Comparison of ENCODE assay signal across 13 cellular contexts in genomic region chr13:112721198-112722104, GRCh38. TPM values are rescaled to one million over a fixed set of nuclear protein-coding genes. Genes with fewer than 3 reads are reported as not detected.
DNase-seq lines count a peak whose midpoint lies in the region; ATAC-seq and TF ChIP-seq lines count a peak whose summit lies in the region.
"Had no signal": no experiment of that assay in that cellular context is flagged by ENCODE, and none has a peak within 500 bp of the region (broad histone marks: within the 10 kb centered on the region; RNA-seq: fewer than 3 reads in every experiment).

No MANE protein-coding gene starts in this region.

- no TSS peak for BruUV-seq in PC-9 (replicated peaks; lab: Mats Ljungman, UMichigan)

- H3K36me3 Mint-ChIP-seq in type B pancreatic cell = peaks cover 25% of the 10 kb centered on the region

- peaks cover 73% of the 10 kb centered on the region for H3K79me2 ChIP-seq in PC-9 (ENCODE audit: low read depth)

- H3K27me3 ChIP-seq in PC-9 (ENCODE audit: insufficient read depth, low read depth) = no peaks in the 10 kb centered on the region
- no peaks in the 10 kb centered on the region for H3K27me3 ChIP-seq in mucosa of stomach (ENCODE audit: control insufficient read depth, insufficient read depth, low read length)

- no peaks in the 10 kb centered on the region for H4K20me1 ChIP-seq in PC-9 (ENCODE audit: insufficient read depth)

- ATAC-seq in esophagus mucosa = peak; percentile 23
- ATAC-seq in GM19455 (IDR thresholded peaks at IDR 0.05; ENCODE audit: unreplicated experiment) = no peak
- ATAC-seq: activated CD4-positive, CD25-positive, alpha-beta regulatory T cell treated with anti-CD3 and anti-CD28 coated beads, Interleukin-2, amount 50 U/mL, for 24 hours had no signal

- peak overlapping the region; percentile 92 for H3K4me2 ChIP-seq in PC-9

- peak overlapping the region; percentile 18 for H3K4me3 Mint-ChIP-seq in type B pancreatic cell

- H3K9me2 ChIP-seq in PC-9 (ENCODE audit: insufficient read depth) = no peaks in the 10 kb centered on the region

- H3K9me3 Mint-ChIP-seq in type B pancreatic cell = peaks cover 5% of the 10 kb centered on the region
- H3K9me3 Mint-ChIP-seq: CD4-positive, CD25-positive, alpha-beta regulatory T cell had no signal

- intact Hi-C loops in PC-9 (cut with micrococcal nuclease; ENCODE audit: unreplicated experiment) = no loop called here

- no peaks in the 10 kb centered on the region for H3K27me3 Mint-ChIP-seq in type B pancreatic cell
- H3K27me3 Mint-ChIP-seq: CD4-positive, CD25-positive, alpha-beta regulatory T cell had no signal

- TF ChIP-seq CTCF in PC-9 (conservative IDR thresholded peaks at IDR 0.05) (no peak), type B pancreatic cell (conservative IDR thresholded peaks at IDR 0.05) (no peak)

- H3K4me1 ChIP-seq in PC-9 (replicated peaks; ENCODE audit: insufficient read depth) (peaks cover 94% of the 10 kb centered on the region), mucosa of stomach (ENCODE audit: control insufficient read depth, insufficient read depth, low read length) (peaks cover 40% of the 10 kb centered on the region)

- peak overlapping the region; percentile 95 for H3K27ac ChIP-seq in PC-9

- DNase-seq in PC-9 (no peak), type B pancreatic cell (ENCODE audit: extremely low spot score, unreplicated experiment) (no peak), NCI-H2081 treated with DMSO at 0.1 percent for 48 hours (lab: John Stamatoyannopoulos, UW) (no peak), amniotic stem cell (lab: John Stamatoyannopoulos, UW) (no peak)
- DNase-seq in effector CD4-positive, alpha-beta T cell = no peak
- DNase-seq: activated T-cell treated with anti-CD3 and anti-CD28 coated beads for 4 hours; CD4-positive, CD25-positive, alpha-beta regulatory T cell; MM.1S; NCI-H2171 treated with DMSO at 0.1 percent for 48 hours had no signal

- H3K4me3 ChIP-seq in PC-9 (peak overlapping the region; percentile 27; the same call in 1 of the 2 replicates), mucosa of stomach (ENCODE audit: low read length) (no peak overlapping the region)

- POLR2A ChIA-PET in PC-9 (lab: Charles Lee; ENCODE audit: unreplicated experiment) = no interaction called here

- H3K9me3 ChIP-seq in PC-9 (ENCODE audit: insufficient read depth, low read depth) (no peaks in the 10 kb centered on the region), mucosa of stomach (ENCODE audit: control insufficient read depth, low read length) (no peaks in the 10 kb centered on the region)

- peaks cover 83% of the 10 kb centered on the region for H3F3A ChIP-seq in PC-9 (ENCODE audit: insufficient read depth, low read depth)

- no peak overlapping the region for H2AFZ ChIP-seq in PC-9

- CTCF ChIA-PET in PC-9 (lab: Charles Lee) = no interaction called here

- peak overlapping the region; percentile 19 for H3K9ac ChIP-seq in mucosa of stomach (ENCODE audit: low read length)

- H3K27ac Mint-ChIP-seq in type B pancreatic cell = peak overlapping the region; percentile 94

- H3K36me3 ChIP-seq in PC-9 (ENCODE audit: low read depth) = peaks cover 4% of the 10 kb centered on the region; the same call in 1 of the 2 replicates
- no peaks in the 10 kb centered on the region for H3K36me3 ChIP-seq in mucosa of stomach (ENCODE audit: control insufficient read depth, insufficient read depth, low read length)

- peaks cover 56% of the 10 kb centered on the region for H3K4me1 Mint-ChIP-seq in type B pancreatic cell (ENCODE audit: unreplicated experiment)

RNA-seq across cellular contexts. Expression of gene ATP11A, which starts 31.6 kb away (rescaled TPM):
- 65.6 and 92.2 TPM in 2 replicates for total RNA-seq in PC-9 (2021)
- 16.7 TPM for total RNA-seq in esophagus mucosa
- 70.9 and 97.6 TPM in 2 replicates for total RNA-seq in type B pancreatic cell (ENCODE audit: low replicate concordance)
